10 cellular contexts compared by ENCODE assay signal in genomic region chr3:26731843-26732242, GRCh38.
"Had no signal": no experiment of that assay in that cellular context is flagged by ENCODE, and none has a peak within 500 bp of the region (broad histone marks: within the 10 kb centered on the region; RNA-seq: fewer than 3 reads in every experiment).

No MANE protein-coding gene starts in this region.

- H2AFZ ChIP-seq: GM23248 had no signal

- DNase-seq: GM23248, GOT3, H7, HFFc6, Karpas-422, KBM-7 had no signal

- H3K9me3 ChIP-seq: HAP-1 had no signal

- H3K4me3 ChIP-seq: GM23248, HAP-1 had no signal

- H3K4me2 ChIP-seq: KMS-11 had no signal

- H3K9ac ChIP-seq: GM23248, KMS-11 had no signal

- ATAC-seq: HCT116 had no signal

- H3K36me3 ChIP-seq: HAP-1 had no signal

- H3K4me1 ChIP-seq: HAP-1 had no signal

- H3K27ac ChIP-seq: GM23248, KMS-11 had no signal

- FAIRE-seq: HTR-8/SVneo had no signal
